Comparison of ENCODE assay signal across 8 cellular contexts in genomic region chr22:50627452-50627913, GRCh38. TPM values are rescaled to one million over a fixed set of nuclear protein-coding genes. Genes with fewer than 3 reads are reported as not detected.
DNase-seq lines count a peak whose midpoint lies in the region; ATAC-seq lines count a peak whose summit lies in the region.

No MANE protein-coding gene starts in this region.

- peaks cover 25 to 49% (median 36%) of the 10 kb centered on the region in 10 experiments for H3K4me1 ChIP-seq in BLaER1 treated with 17β-estradiol and CSF1 and Interleukin-3, amounts not matched to agents 10 nM and 100 nM
- H3K4me1 ChIP-seq in effector memory CD4-positive, alpha-beta T cell (ENCODE audit: control insufficient read depth, insufficient read depth, low read length, poor library complexity, severe bottlenecking) = peaks cover 20% of the 10 kb centered on the region

- ATAC-seq in GM21619 (IDR thresholded peaks at IDR 0.05; ENCODE audit: unreplicated experiment) = peak; percentile 24

- H3K4me2 ChIP-seq in BLaER1 treated with 17β-estradiol and CSF1 and Interleukin-3, amounts not matched to agents 10 nM and 100 nM = peak overlapping the region; percentile 92 to 100 (median 97)

- peaks cover 0 to 17% (median 3%) of the 10 kb centered on the region in 11 experiments; a peak in 6 of 22 replicates for H4K20me1 ChIP-seq in BLaER1 treated with 17β-estradiol and CSF1 and Interleukin-3, amounts not matched to agents 10 nM and 100 nM

- H3K9ac ChIP-seq in BLaER1 treated with 17β-estradiol and CSF1 and Interleukin-3, amounts not matched to agents 10 nM and 100 nM = peak overlapping the region; percentile 82 to 95 (median 87)

- no peaks in the 10 kb centered on the region for H3K9me3 ChIP-seq in BLaER1 treated with 17β-estradiol and CSF1 and Interleukin-3, amounts not matched to agents 10 nM and 100 nM (replicated peaks in 1 of 11)
- no peaks in the 10 kb centered on the region for H3K9me3 ChIP-seq in effector memory CD4-positive, alpha-beta T cell (ENCODE audit: control insufficient read depth, low read length)

- H3K27me3 ChIP-seq in BLaER1 treated with 17β-estradiol and CSF1 and Interleukin-3, amounts not matched to agents 10 nM and 100 nM = no peaks in the 10 kb centered on the region
- no peaks in the 10 kb centered on the region for H3K27me3 ChIP-seq in effector memory CD4-positive, alpha-beta T cell (replicated peaks; ENCODE audit: control insufficient read depth, insufficient read depth, low read length, poor library complexity, severe bottlenecking)

- H3K4me3 ChIP-seq in BLaER1 treated with 17β-estradiol and CSF1 and Interleukin-3, amounts not matched to agents 10 nM and 100 nM = peak overlapping the region; percentile 68 to 97 (median 84)
- H3K4me3 ChIP-seq in effector memory CD4-positive, alpha-beta T cell (ENCODE audit: insufficient read depth, low read depth, low read length, poor library complexity, severe bottlenecking) = peak overlapping the region; percentile 84

- H3K36me3 ChIP-seq in BLaER1 treated with 17β-estradiol and CSF1 and Interleukin-3, amounts not matched to agents 10 nM and 100 nM = peaks cover 0 to 20% (median 8%) of the 10 kb centered on the region in 11 experiments; a peak in 11 of 22 replicates
- peaks cover 18% of the 10 kb centered on the region for H3K36me3 ChIP-seq in effector memory CD4-positive, alpha-beta T cell (ENCODE audit: control insufficient read depth, insufficient read depth, low read length)

- peak; percentile 13 for DNase-seq in RPMI7951 (ENCODE audit: low read depth)
- no peak for DNase-seq in effector memory CD4-positive, alpha-beta T cell
- peak; percentile 21 for DNase-seq in myocyte (ENCODE audit: low read depth)
- no peak for DNase-seq in AML-193 (lab: John Stamatoyannopoulos, UW)
- DNase-seq in activated gamma-delta T cell treated with Interleukin-2 at 50 U/mL for 16 hours = no peak
- no peak for DNase-seq in amygdala (lab: John Stamatoyannopoulos, UW)

- H3K27ac ChIP-seq in BLaER1 treated with 17β-estradiol and CSF1 and Interleukin-3, amounts not matched to agents 10 nM and 100 nM = peak overlapping the region; percentile 67 to 84 (median 82)
- H3K27ac ChIP-seq in effector memory CD4-positive, alpha-beta T cell (ENCODE audit: insufficient read depth, low read length, poor library complexity, severe bottlenecking) = peak overlapping the region; percentile 86

RNA-seq across cellular contexts. Expression of gene ARSA, which starts 0.5 kb away (rescaled TPM):
- 8.1 and 14.5 TPM in 2 replicates for total RNA-seq in RPMI7951 (2014; rRNA removed; shearing (Covaris generic))
- 30.5 and 37.4 TPM in 2 replicates for total RNA-seq in myocyte
- polyA plus RNA-seq in myocyte (2012) = 50.4 TPM

RNA-seq across cellular contexts. Expression of gene MAPK8IP2, which starts 26.9 kb away (rescaled TPM):
- under 0.01 and 0.39 TPM in 2 replicates for total RNA-seq in RPMI7951 (2014; rRNA removed; shearing (Covaris generic))
- total RNA-seq in myocyte = 0.16 and 0.36 TPM in 2 replicates
- polyA plus RNA-seq in myocyte (2012) = 0.24 TPM

RNA-seq across cellular contexts. Expression of gene CHKB, which starts 44.8 kb away (rescaled TPM):
- 24.2 and 26.1 TPM in 2 replicates for total RNA-seq in RPMI7951 (2014; rRNA removed; shearing (Covaris generic))
- total RNA-seq in myocyte = 42.7 and 47.0 TPM in 2 replicates
- polyA plus RNA-seq in myocyte (2012) = 41.8 TPM

RNA-seq across cellular contexts. Expression of gene SHANK3, which starts 45.1 kb away (rescaled TPM):
- 0.10 and 0.12 TPM in 2 replicates for total RNA-seq in RPMI7951 (2014; rRNA removed; shearing (Covaris generic))
- total RNA-seq in myocyte = 0.32 and 0.47 TPM in 2 replicates
- 1.0 TPM for polyA plus RNA-seq in myocyte (2012)

RNA-seq across cellular contexts. Expression of gene CPT1B, which starts 49.3 kb away (rescaled TPM):
- 4.8 and 5.0 TPM in 2 replicates for total RNA-seq in RPMI7951 (2014; rRNA removed; shearing (Covaris generic))
- total RNA-seq in myocyte = 3.9 and 11.5 TPM in 2 replicates
- polyA plus RNA-seq in myocyte (2012) = 17.2 TPM

Comparison
In these comparisons a context has a peak if more than half of its experiments do, and no peak if none do; other contexts are left out.
1. DNase-seq: peak in RPMI7951 (single experiment) and myocyte (single experiment); none in effector memory CD4-positive, alpha-beta T cell (0 of 3), AML-193 (0 of 2), activated gamma-delta T cell treated with Interleukin-2 at 50 U/mL for 16 hours (single experiment) and amygdala (0 of 56).